ENCODE assay signal across 1 cellular context in the genomic region with DNA sequence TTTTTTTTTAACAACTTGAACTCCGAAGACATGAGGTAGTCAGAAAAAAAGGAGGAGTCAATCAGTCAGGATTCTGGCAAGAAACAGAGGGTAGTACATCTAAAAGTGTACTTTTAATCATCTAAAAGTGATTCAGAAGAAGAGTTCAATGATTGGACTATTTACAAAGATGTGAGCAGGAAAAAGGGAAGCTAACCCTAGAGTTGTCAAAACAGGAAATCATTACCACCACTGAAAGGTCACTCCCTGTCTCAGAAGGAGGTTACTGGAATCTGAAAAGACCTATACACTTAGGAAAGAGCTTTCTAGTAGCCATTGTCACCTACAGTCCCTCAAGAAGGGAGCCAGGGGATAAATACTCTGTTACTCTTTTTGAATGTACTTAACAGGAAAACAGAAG.
TF ChIP-seq lines count a peak whose summit lies in the region.

No MANE protein-coding gene starts in this region.

TF ChIP-seq in HepG2, 621 proteins besides CTCF, POLR2A, EP300 and RAD21 (continued from another document):
- TF ChIP-seq ZFYVE20 (CRISPR knock-in tag; IDR thresholded peaks at IDR 0.05; ENCODE audit: borderline replicate concordance, low read depth) (no peak), MAF1 (CRISPR knock-in tag; IDR thresholded peaks at IDR 0.05; ENCODE audit: borderline replicate concordance) (no peak), XBP1 (CRISPR knock-in tag; IDR thresholded peaks at IDR 0.05) (no peak), ZFP36L1 (CRISPR knock-in tag; IDR thresholded peaks at IDR 0.05) (no peak)
TF ChIP-seq in HepG2: peak in this region for 0.
